ENCODE assay signal across 14 cellular contexts in the genomic region with DNA sequence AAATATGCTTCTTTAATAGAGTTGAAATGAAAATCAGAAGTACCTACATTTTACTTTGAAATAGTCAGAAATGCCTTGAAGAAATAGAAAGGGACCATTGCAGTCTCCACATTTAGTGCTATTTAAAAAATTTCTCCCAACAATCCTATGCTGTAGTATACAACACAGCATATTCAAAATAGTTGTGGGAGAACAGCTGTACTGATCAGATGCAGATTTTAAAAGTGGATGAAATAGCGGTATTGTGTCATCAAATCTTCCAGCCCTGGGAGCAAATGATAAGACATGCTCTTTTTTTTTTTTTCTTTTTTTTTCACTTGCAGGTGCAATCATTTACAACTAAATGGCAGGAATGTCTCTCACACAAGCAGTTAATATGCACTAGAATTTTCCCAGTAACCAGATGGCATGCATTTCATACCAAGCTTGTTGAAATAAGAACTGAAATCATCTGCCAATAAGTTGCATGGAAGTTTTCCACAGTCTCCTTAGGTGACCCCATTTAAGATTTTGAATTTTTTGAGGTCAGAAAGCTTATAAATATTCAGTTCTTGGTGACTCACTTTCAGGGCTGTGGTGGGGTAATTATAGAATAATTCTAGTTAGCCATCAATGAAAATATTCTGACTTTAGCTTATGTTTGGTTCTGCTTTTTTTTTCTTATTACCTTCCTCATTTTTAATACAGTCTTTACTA.
A peak's percentile ranks its signal among the peaks of the same experiment; 100 is the strongest.
DNase-seq lines count a peak whose midpoint lies in the region; ATAC-seq and TF ChIP-seq lines count a peak whose summit lies in the region.
"Had no signal": no experiment of that assay in that cellular context is flagged by ENCODE, and none has a peak within 500 bp of the region (broad histone marks: within the 10 kb centered on the region; RNA-seq: fewer than 3 reads in every experiment).

No MANE protein-coding gene starts in this region.

- H3K9me3 ChIP-seq in Karpas-422 (ENCODE audit: low read length): no peaks in the 10 kb centered on the region
- H3K9me3 ChIP-seq in upper lobe of right lung: no peaks in the 10 kb centered on the region
- H3K9me3 ChIP-seq: vagina had no signal

- no peak overlapping the region for H3K27ac ChIP-seq in Karpas-422 (ENCODE audit: low read length)
- no peak overlapping the region for H3K27ac ChIP-seq in upper lobe of right lung
- H3K27ac ChIP-seq: vagina had no signal

- H3K4me1 ChIP-seq in Karpas-422 (ENCODE audit: low read length) (no peaks in the 10 kb centered on the region), upper lobe of right lung (no peaks in the 10 kb centered on the region)
- H3K4me1 ChIP-seq: vagina had no signal

- H2AFZ ChIP-seq in Karpas-422 (ENCODE audit: low read length): no peak overlapping the region

- H3K36me3 ChIP-seq in Karpas-422 (ENCODE audit: insufficient read depth, low read length) (no peaks in the 10 kb centered on the region), upper lobe of right lung (no peaks in the 10 kb centered on the region)
- H3K36me3 ChIP-seq: vagina had no signal

- TF ChIP-seq CTCF in AG10803 (conservative IDR thresholded peaks at IDR 0.05; ENCODE audit: low read length) (no peak), upper lobe of right lung (IDR thresholded peaks at IDR 0.05) (no peak)

- intact Hi-C loops in upper lobe of right lung (cut with DNase I): no loop called here

- H3K79me2 ChIP-seq in Karpas-422 (ENCODE audit: low read length): no peaks in the 10 kb centered on the region

- H3K9ac ChIP-seq in Karpas-422 (ENCODE audit: low read length): no peak overlapping the region

- DNase-seq in AG10803 (ENCODE audit: low read depth): peak; percentile 95
- DNase-seq in Karpas-422: peak; percentile 19
- peak; percentile 93 for DNase-seq in astrocyte of the hippocampus (ENCODE audit: low read depth, low spot score)
- DNase-seq in kidney tubule cell (ENCODE audit: low spot score): peak; percentile 41
- DNase-seq in upper lobe of right lung: no peak
- DNase-seq in T-helper 2 cell: no peak
- DNase-seq: activated CD4-positive, alpha-beta memory T cell treated with anti-CD3 and anti-CD28 coated beads for 36 hours; activated gamma-delta T cell; stimulated activated CD4-positive, alpha-beta T cell treated with anti-CD3 and anti-CD28 coated beads, Interleukin-1b, Interleukin-23, amount 100 ng/mL, for 48 hours had no signal

- no peaks in the 10 kb centered on the region for H3K9me2 ChIP-seq in Karpas-422 (replicated peaks; ENCODE audit: insufficient read depth, low read length)

- H4K20me1 ChIP-seq in Karpas-422 (ENCODE audit: insufficient read depth, low read depth, low read length): no peaks in the 10 kb centered on the region

- H3K4me3 ChIP-seq in AG10803 (ENCODE audit: low read length) (no peak overlapping the region), Karpas-422 (ENCODE audit: low read length) (no peak overlapping the region), upper lobe of right lung (no peak overlapping the region)
- H3K4me3 ChIP-seq: vagina had no signal

- H3K4me2 ChIP-seq in Karpas-422 (ENCODE audit: low read depth, low read length, poor library complexity, severe bottlenecking): no peak overlapping the region

- H3K27me3 ChIP-seq in Karpas-422 (ENCODE audit: low read length) (no peaks in the 10 kb centered on the region), upper lobe of right lung (no peaks in the 10 kb centered on the region)
- H3K27me3 ChIP-seq: vagina had no signal

- ATAC-seq in upper lobe of right lung: no peak
- no peak for ATAC-seq in GM18861 (IDR thresholded peaks at IDR 0.05; ENCODE audit: unreplicated experiment)
- ATAC-seq in HG02571 (IDR thresholded peaks at IDR 0.05; ENCODE audit: unreplicated experiment): no peak
- ATAC-seq: esophagus mucosa, Panc1 had no signal

Comparison
In these comparisons a context has a peak if more than half of its experiments do, and no peak if none do; other contexts are left out.
1. DNase-seq: peak in AG10803 (single experiment), Karpas-422 (single experiment), astrocyte of the hippocampus (single experiment) and kidney tubule cell (single experiment); none in upper lobe of right lung (single experiment) and T-helper 2 cell (0 of 5).